In the genomic region with DNA sequence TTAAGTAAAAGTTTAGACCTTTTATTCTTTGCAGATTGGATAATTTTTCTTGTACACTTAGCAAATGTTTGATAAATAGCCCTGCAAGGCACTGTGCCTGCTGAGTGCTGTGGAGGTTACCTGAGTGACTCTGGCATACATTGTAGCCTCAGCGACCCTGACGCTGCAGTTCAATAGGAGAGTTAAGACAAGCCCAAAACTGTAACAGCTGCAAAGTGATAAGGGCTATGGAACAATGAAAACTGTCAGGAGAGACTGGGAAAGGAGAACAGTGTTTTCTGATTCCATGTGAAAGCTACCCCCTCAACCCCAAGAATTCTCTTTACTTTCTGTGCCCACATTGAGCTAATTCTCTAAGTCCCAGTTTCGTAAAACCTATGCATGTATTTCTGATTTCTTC, we compare ENCODE assay signal across 1 cellular context.
TF ChIP-seq lines count a peak whose summit lies in the region.

No MANE protein-coding gene starts in this region.

TF ChIP-seq in IMR-90, 13 proteins besides CTCF, POLR2A, EP300 and RAD21:
- TF ChIP-seq CHD1 (IDR thresholded peaks at IDR 0.05; ENCODE audit: low read depth, low read length) (no peak), FOS (IDR thresholded peaks at IDR 0.05; ENCODE audit: low read depth, low read length) (no peak), MAZ (IDR thresholded peaks at IDR 0.05; ENCODE audit: borderline replicate concordance, low read depth, low read length) (no peak), MXI1 (IDR thresholded peaks at IDR 0.05; ENCODE audit: borderline replicate concordance, low read depth, low read length) (no peak), CEBPB (IDR thresholded peaks at IDR 0.05; ENCODE audit: low read depth, low read length) (no peak), NFE2L2 (IDR thresholded peaks at IDR 0.05; ENCODE audit: low read depth, low read length) (no peak), SMC3 (IDR thresholded peaks at IDR 0.05; ENCODE audit: low read depth, low read length) (no peak), BHLHE40 (IDR thresholded peaks at IDR 0.05; ENCODE audit: low read depth, low read length) (no peak), MAFK (IDR thresholded peaks at IDR 0.05; ENCODE audit: low read depth, low read length) (no peak), RCOR1 (IDR thresholded peaks at IDR 0.05; ENCODE audit: insufficient replicate concordance, low read length) (no peak), RFX5 (IDR thresholded peaks at IDR 0.05; ENCODE audit: low read depth, low read length) (no peak)
- TF ChIP-seq, protein P1, sequence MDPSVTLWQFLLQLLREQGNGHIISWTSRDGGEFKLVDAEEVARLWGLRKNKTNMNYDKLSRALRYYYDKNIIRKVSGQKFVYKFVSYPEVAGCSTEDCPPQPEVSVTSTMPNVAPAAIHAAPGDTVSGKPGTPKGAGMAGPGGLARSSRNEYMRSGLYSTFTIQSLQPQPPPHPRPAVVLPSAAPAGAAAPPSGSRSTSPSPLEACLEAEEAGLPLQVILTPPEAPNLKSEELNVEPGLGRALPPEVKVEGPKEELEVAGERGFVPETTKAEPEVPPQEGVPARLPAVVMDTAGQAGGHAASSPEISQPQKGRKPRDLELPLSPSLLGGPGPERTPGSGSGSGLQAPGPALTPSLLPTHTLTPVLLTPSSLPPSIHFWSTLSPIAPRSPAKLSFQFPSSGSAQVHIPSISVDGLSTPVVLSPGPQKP (IDR thresholded peaks at IDR 0.05; ENCODE audit: borderline replicate concordance, low read depth, low read length): no peak
- TF ChIP-seq, protein P2, sequence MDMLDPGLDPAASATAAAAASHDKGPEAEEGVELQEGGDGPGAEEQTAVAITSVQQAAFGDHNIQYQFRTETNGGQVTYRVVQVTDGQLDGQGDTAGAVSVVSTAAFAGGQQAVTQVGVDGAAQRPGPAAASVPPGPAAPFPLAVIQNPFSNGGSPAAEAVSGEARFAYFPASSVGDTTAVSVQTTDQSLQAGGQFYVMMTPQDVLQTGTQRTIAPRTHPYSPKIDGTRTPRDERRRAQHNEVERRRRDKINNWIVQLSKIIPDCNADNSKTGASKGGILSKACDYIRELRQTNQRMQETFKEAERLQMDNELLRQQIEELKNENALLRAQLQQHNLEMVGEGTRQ (IDR thresholded peaks at IDR 0.05; ENCODE audit: low read depth, low read length): no peak
